ENCODE assay signal across 1 cellular context in the genomic region with DNA sequence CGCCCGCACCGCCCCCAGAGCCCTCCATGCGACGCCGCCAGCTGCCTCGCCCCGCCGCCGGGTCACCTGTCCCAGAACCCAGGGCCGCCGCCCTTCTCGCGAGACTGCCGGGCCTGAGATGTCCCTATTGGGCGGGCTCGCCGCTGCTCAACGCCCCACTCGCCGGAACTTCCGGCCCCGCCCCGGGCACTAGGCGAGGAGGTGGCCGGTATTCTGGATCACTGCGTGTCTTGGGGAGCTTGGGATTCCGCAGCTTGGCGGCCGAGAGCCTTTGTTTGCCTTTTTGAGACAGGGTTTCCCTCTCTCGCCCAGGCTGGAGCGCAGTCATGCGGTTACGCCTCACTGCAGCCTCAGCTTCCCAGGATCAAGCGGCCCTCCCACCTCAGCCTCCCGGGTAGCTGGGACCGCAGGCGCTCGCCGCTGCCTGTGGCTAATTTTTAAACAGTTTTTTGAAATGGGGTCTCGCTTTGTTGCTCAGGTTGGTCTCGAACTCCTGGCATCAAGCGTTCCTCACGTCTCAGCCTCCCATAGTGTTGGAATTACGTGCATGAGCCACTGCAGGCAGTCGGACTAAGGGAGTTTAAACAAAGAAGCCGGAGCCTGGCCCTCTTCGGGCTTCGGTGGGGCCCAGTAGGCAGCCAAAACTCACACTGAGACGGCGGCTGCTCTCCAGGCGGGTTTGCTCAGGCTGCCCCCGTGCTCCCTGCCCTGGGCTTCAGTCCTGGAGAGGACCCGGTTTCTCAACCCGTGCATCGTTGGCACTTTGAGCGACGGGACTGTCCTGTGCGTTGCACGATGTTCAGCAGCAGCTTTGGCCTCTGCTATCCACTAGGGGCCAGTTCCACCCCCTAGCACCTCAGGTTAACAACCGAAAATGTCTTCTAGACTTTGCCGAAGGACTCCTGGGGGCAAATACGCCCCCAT.
A peak's percentile ranks its signal among the peaks of the same experiment; 100 is the strongest.
TF ChIP-seq lines count a peak whose summit lies in the region.

A gene (minus strand): TSS at position 43 of the 924 bp plus-strand sequence. CDS start 15 bp downstream, at position 28.

TF ChIP-seq in K562, 482 proteins besides CTCF, POLR2A, EP300 and RAD21 (continued from another document and continues in another):
- TF ChIP-seq, protein P1, sequence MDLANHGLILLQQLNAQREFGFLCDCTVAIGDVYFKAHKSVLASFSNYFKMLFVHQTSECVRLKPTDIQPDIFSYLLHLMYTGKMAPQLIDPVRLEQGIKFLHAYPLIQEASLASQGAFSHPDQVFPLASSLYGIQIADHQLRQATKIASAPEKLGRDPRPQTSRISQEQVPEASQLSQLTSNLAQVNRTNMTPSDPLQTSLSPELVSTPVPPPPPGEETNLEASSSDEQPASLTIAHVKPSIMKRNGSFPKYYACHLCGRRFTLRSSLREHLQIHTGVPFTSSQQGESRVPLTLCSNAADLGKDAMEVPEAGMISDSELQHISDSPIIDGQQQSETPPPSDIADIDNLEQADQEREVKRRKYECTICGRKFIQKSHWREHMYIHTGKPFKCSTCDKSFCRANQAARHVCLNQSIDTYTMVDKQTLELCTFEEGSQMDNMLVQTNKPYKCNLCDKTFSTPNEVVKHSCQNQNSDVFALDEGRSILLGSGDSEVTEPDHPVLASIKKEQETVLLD (IDR thresholded peaks at IDR 0.05) = no peak
- TF ChIP-seq C11orf30 (IDR thresholded peaks at IDR 0.05; ENCODE audit: low read depth) = peak; percentile 27
- TF ChIP-seq, protein P2, sequence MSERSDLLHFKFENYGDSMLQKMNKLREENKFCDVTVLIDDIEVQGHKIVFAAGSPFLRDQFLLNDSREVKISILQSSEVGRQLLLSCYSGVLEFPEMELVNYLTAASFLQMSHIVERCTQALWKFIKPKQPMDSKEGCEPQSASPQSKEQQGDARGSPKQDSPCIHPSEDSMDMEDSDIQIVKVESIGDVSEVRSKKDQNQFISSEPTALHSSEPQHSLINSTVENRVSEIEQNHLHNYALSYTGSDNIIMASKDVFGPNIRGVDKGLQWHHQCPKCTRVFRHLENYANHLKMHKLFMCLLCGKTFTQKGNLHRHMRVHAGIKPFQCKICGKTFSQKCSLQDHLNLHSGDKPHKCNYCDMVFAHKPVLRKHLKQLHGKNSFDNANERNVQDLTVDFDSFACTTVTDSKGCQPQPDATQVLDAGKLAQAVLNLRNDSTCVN (CRISPR knock-in tag; IDR thresholded peaks at IDR 0.05) = no peak
- peak; percentile 71; the same call in 1 of the 2 replicates for TF ChIP-seq MAFF (IDR thresholded peaks at IDR 0.05; ENCODE audit: low read length)
- TF ChIP-seq BCL6 (CRISPR knock-in tag; IDR thresholded peaks at IDR 0.05) = no peak
- TF ChIP-seq TAF1 (IDR thresholded peaks at IDR 0.05; ENCODE audit: control insufficient read depth, extremely low read depth, insufficient read depth, low read length, severe bottlenecking) = peak; percentile 86
- no peak for TF ChIP-seq TARDBP (IDR thresholded peaks at IDR 0.05)
- TF ChIP-seq JUND (IDR thresholded peaks at IDR 0.05; ENCODE audit: borderline replicate concordance, low read depth, low read length) = no peak
- TF ChIP-seq JUND (tag; IDR thresholded peaks at IDR 0.05; ENCODE audit: borderline replicate concordance, low read depth, low read length) = no peak
- TF ChIP-seq, protein P3, sequence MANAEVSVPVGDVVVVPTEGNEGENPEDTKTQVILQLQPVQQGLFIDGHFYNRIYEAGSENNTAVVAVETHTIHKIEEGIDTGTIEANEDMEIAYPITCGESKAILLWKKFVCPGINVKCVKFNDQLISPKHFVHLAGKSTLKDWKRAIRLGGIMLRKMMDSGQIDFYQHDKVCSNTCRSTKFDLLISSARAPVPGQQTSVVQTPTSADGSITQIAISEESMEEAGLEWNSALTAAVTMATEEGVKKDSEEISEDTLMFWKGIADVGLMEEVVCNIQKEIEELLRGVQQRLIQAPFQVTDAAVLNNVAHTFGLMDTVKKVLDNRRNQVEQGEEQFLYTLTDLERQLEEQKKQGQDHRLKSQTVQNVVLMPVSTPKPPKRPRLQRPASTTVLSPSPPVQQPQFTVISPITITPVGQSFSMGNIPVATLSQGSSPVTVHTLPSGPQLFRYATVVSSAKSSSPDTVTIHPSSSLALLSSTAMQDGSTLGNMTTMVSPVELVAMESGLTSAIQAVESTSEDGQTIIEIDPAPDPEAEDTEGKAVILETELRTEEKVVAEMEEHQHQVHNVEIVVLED (CRISPR knock-in tag; IDR thresholded peaks at IDR 0.05) = peak; percentile 48; the same call in 1 of the 2 replicates
- TF ChIP-seq MECOM (CRISPR knock-in tag; IDR thresholded peaks at IDR 0.05) = no peak
- no peak for TF ChIP-seq CEBPB (tag; IDR thresholded peaks at IDR 0.05)
- no peak for TF ChIP-seq ZNF354B (CRISPR knock-in tag; IDR thresholded peaks at IDR 0.05)
- peak; percentile 95 for TF ChIP-seq POLR2B (IDR thresholded peaks at IDR 0.05; ENCODE audit: low read depth, partially characterized antibody)
- TF ChIP-seq, protein P4, sequence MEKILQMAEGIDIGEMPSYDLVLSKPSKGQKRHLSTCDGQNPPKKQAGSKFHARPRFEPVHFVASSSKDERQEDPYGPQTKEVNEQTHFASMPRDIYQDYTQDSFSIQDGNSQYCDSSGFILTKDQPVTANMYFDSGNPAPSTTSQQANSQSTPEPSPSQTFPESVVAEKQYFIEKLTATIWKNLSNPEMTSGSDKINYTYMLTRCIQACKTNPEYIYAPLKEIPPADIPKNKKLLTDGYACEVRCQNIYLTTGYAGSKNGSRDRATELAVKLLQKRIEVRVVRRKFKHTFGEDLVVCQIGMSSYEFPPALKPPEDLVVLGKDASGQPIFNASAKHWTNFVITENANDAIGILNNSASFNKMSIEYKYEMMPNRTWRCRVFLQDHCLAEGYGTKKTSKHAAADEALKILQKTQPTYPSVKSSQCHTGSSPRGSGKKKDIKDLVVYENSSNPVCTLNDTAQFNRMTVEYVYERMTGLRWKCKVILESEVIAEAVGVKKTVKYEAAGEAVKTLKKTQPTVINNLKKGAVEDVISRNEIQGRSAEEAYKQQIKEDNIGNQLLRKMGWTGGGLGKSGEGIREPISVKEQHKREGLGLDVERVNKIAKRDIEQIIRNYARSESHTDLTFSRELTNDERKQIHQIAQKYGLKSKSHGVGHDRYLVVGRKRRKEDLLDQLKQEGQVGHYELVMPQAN (IDR thresholded peaks at IDR 0.05; ENCODE audit: borderline replicate concordance) = peak; percentile 46; the same call in 1 of the 2 replicates
- TF ChIP-seq, protein P5, sequence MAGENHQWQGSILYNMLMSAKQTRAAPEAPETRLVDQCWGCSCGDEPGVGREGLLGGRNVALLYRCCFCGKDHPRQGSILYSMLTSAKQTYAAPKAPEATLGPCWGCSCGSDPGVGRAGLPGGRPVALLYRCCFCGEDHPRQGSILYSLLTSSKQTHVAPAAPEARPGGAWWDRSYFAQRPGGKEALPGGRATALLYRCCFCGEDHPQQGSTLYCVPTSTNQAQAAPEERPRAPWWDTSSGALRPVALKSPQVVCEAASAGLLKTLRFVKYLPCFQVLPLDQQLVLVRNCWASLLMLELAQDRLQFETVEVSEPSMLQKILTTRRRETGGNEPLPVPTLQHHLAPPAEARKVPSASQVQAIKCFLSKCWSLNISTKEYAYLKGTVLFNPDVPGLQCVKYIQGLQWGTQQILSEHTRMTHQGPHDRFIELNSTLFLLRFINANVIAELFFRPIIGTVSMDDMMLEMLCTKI (IDR thresholded peaks at IDR 0.05; ENCODE audit: partially characterized antibody) = no peak
- TF ChIP-seq, protein P6, sequence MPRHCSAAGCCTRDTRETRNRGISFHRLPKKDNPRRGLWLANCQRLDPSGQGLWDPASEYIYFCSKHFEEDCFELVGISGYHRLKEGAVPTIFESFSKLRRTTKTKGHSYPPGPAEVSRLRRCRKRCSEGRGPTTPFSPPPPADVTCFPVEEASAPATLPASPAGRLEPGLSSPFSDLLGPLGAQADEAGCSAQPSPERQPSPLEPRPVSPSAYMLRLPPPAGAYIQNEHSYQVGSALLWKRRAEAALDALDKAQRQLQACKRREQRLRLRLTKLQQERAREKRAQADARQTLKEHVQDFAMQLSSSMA (CRISPR knock-in tag; IDR thresholded peaks at IDR 0.05) = no peak; the same call in 1 of the 2 replicates
- no peak for TF ChIP-seq ZEB2 (IDR thresholded peaks at IDR 0.05)
- TF ChIP-seq NR3C1 (CRISPR knock-in tag; IDR thresholded peaks at IDR 0.05) = no peak
- no peak for TF ChIP-seq TCF7 (IDR thresholded peaks at IDR 0.05; ENCODE audit: borderline replicate concordance)
- TF ChIP-seq, protein P7, sequence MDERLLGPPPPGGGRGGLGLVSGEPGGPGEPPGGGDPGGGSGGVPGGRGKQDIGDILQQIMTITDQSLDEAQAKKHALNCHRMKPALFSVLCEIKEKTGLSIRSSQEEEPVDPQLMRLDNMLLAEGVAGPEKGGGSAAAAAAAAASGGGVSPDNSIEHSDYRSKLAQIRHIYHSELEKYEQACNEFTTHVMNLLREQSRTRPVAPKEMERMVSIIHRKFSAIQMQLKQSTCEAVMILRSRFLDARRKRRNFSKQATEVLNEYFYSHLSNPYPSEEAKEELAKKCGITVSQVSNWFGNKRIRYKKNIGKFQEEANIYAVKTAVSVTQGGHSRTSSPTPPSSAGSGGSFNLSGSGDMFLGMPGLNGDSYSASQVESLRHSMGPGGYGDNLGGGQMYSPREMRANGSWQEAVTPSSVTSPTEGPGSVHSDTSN (CRISPR knock-in tag; IDR thresholded peaks at IDR 0.05; ENCODE audit: low read depth) = peak; percentile 74
- TF ChIP-seq, protein P7 (tag; conservative IDR thresholded peaks at IDR 0.05; ENCODE audit: low read depth) = peak; percentile 90
- peak; percentile 75; the same call in 1 of the 2 replicates for TF ChIP-seq CBX1 (IDR thresholded peaks at IDR 0.05; ENCODE audit: low read depth)
- TF ChIP-seq HDAC3 (IDR thresholded peaks at IDR 0.05; ENCODE audit: borderline replicate concordance, partially characterized antibody) = no peak
- TF ChIP-seq PTRF (tag; IDR thresholded peaks at IDR 0.05) = no peak
- peak; percentile 63 for TF ChIP-seq RB1 (IDR thresholded peaks at IDR 0.05; ENCODE audit: low read depth)
- TF ChIP-seq, protein P8, sequence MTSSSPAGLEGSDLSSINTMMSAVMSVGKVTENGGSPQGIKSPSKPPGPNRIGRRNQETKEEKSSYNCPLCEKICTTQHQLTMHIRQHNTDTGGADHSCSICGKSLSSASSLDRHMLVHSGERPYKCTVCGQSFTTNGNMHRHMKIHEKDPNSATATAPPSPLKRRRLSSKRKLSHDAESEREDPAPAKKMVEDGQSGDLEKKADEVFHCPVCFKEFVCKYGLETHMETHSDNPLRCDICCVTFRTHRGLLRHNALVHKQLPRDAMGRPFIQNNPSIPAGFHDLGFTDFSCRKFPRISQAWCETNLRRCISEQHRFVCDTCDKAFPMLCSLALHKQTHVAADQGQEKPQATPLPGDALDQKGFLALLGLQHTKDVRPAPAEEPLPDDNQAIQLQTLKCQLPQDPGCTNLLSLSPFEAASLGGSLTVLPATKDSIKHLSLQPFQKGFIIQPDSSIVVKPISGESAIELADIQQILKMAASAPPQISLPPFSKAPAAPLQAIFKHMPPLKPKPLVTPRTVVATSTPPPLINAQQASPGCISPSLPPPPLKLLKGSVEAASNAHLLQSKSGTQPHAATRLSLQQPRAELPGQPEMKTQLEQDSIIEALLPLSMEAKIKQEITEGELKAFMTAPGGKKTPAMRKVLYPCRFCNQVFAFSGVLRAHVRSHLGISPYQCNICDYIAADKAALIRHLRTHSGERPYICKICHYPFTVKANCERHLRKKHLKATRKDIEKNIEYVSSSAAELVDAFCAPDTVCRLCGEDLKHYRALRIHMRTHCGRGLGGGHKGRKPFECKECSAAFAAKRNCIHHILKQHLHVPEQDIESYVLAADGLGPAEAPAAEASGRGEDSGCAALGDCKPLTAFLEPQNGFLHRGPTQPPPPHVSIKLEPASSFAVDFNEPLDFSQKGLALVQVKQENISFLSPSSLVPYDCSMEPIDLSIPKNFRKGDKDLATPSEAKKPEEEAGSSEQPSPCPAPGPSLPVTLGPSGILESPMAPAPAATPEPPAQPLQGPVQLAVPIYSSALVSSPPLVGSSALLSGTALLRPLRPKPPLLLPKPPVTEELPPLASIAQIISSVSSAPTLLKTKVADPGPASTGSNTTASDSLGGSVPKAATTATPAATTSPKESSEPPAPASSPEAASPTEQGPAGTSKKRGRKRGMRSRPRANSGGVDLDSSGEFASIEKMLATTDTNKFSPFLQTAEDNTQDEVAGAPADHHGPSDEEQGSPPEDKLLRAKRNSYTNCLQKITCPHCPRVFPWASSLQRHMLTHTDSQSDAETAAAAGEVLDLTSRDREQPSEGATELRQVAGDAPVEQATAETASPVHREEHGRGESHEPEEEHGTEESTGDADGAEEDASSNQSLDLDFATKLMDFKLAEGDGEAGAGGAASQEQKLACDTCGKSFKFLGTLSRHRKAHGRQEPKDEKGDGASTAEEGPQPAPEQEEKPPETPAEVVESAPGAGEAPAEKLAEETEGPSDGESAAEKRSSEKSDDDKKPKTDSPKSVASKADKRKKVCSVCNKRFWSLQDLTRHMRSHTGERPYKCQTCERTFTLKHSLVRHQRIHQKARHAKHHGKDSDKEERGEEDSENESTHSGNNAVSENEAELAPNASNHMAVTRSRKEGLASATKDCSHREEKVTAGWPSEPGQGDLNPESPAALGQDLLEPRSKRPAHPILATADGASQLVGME (CRISPR knock-in tag; IDR thresholded peaks at IDR 0.05) = no peak
- TF ChIP-seq PML (IDR thresholded peaks at IDR 0.05; ENCODE audit: low read length) = peak; percentile 83
- no peak for TF ChIP-seq ZNF124 (CRISPR knock-in tag; IDR thresholded peaks at IDR 0.05)
- TF ChIP-seq CTBP1 (IDR thresholded peaks at IDR 0.05; ENCODE audit: borderline replicate concordance) = 0 out of 2 replicates have a peak, but pooled peaks have one; percentile 7
- TF ChIP-seq, protein P9, sequence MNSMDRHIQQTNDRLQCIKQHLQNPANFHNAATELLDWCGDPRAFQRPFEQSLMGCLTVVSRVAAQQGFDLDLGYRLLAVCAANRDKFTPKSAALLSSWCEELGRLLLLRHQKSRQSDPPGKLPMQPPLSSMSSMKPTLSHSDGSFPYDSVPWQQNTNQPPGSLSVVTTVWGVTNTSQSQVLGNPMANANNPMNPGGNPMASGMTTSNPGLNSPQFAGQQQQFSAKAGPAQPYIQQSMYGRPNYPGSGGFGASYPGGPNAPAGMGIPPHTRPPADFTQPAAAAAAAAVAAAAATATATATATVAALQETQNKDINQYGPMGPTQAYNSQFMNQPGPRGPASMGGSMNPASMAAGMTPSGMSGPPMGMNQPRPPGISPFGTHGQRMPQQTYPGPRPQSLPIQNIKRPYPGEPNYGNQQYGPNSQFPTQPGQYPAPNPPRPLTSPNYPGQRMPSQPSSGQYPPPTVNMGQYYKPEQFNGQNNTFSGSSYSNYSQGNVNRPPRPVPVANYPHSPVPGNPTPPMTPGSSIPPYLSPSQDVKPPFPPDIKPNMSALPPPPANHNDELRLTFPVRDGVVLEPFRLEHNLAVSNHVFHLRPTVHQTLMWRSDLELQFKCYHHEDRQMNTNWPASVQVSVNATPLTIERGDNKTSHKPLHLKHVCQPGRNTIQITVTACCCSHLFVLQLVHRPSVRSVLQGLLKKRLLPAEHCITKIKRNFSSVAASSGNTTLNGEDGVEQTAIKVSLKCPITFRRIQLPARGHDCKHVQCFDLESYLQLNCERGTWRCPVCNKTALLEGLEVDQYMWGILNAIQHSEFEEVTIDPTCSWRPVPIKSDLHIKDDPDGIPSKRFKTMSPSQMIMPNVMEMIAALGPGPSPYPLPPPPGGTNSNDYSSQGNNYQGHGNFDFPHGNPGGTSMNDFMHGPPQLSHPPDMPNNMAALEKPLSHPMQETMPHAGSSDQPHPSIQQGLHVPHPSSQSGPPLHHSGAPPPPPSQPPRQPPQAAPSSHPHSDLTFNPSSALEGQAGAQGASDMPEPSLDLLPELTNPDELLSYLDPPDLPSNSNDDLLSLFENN (IDR thresholded peaks at IDR 0.05; ENCODE audit: low read depth in 2 of 2, low read length in 2 of 2) = no peak
